Comparison of ENCODE assay signal across 1 cellular context in the genomic region with DNA sequence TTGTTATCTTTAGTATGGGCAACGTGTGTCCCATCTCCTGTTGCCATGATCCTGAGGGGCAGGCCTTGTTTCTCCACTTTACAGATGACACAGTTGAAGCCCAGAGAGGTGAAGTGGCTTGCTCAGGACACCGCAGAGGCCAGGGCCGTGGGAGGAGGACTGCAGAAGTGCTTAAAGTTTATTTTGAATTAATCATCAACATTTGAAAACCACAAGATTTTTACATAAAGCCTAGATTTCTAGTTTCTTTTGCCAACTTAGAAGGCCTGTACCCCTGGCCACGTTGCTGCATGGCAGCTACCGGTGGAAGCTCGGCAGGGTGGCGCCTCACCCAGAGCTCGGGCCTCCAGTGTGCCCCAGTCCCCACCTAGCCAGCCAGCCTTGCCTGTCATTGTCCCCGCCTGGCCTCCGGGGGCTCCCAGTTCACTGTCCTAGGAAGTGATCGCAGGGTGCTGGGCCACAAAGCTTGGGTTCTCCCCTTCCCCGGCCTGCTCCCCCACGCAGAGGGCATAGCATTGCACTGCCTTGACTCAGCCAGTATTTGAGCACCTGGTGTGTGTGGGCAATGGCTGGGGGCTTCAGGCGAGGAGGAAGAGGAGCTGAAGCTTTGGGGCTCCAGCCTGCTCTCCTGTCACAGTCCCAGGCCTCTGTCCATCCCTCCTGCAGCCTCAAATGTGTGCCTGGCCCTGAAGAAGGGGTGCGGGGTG.
TF ChIP-seq lines count a peak whose summit lies in the region.

No MANE protein-coding gene starts in this region.

TF ChIP-seq in IMR-90, 13 proteins besides CTCF, POLR2A, EP300 and RAD21 (continued from another document):
- no peak for TF ChIP-seq NFE2L2 (IDR thresholded peaks at IDR 0.05; ENCODE audit: low read depth, low read length)
- peak; percentile 54 for TF ChIP-seq BHLHE40 (IDR thresholded peaks at IDR 0.05; ENCODE audit: low read depth, low read length)
- TF ChIP-seq CHD1 (IDR thresholded peaks at IDR 0.05; ENCODE audit: low read depth, low read length) = no peak
- peak; percentile 30; the same call in 1 of the 2 replicates for TF ChIP-seq MAFK (IDR thresholded peaks at IDR 0.05; ENCODE audit: low read depth, low read length)
- TF ChIP-seq MXI1 (IDR thresholded peaks at IDR 0.05; ENCODE audit: borderline replicate concordance, low read depth, low read length) = no peak
- peak; percentile 56 for TF ChIP-seq CEBPB (IDR thresholded peaks at IDR 0.05; ENCODE audit: low read depth, low read length)
- peak; percentile 46 for TF ChIP-seq RCOR1 (IDR thresholded peaks at IDR 0.05; ENCODE audit: insufficient replicate concordance, low read length)
- TF ChIP-seq SMC3 (IDR thresholded peaks at IDR 0.05; ENCODE audit: low read depth, low read length) = no peak
- TF ChIP-seq MAZ (IDR thresholded peaks at IDR 0.05; ENCODE audit: borderline replicate concordance, low read depth, low read length) = no peak
- TF ChIP-seq, protein P1, sequence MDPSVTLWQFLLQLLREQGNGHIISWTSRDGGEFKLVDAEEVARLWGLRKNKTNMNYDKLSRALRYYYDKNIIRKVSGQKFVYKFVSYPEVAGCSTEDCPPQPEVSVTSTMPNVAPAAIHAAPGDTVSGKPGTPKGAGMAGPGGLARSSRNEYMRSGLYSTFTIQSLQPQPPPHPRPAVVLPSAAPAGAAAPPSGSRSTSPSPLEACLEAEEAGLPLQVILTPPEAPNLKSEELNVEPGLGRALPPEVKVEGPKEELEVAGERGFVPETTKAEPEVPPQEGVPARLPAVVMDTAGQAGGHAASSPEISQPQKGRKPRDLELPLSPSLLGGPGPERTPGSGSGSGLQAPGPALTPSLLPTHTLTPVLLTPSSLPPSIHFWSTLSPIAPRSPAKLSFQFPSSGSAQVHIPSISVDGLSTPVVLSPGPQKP (IDR thresholded peaks at IDR 0.05; ENCODE audit: borderline replicate concordance, low read depth, low read length) = no peak
- peak; percentile 62 for TF ChIP-seq FOS (IDR thresholded peaks at IDR 0.05; ENCODE audit: low read depth, low read length)
- TF ChIP-seq, protein P2, sequence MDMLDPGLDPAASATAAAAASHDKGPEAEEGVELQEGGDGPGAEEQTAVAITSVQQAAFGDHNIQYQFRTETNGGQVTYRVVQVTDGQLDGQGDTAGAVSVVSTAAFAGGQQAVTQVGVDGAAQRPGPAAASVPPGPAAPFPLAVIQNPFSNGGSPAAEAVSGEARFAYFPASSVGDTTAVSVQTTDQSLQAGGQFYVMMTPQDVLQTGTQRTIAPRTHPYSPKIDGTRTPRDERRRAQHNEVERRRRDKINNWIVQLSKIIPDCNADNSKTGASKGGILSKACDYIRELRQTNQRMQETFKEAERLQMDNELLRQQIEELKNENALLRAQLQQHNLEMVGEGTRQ (IDR thresholded peaks at IDR 0.05; ENCODE audit: low read depth, low read length) = no peak
